ENCODE assay signal across 24 cellular contexts in genomic region chr5:57036621-57037160, GRCh38.
DNase-seq lines count a peak whose midpoint lies in the region; ATAC-seq, FAIRE-seq and TF ChIP-seq lines count a peak whose summit lies in the region.
"Had no signal": no experiment of that assay in that cellular context is flagged by ENCODE, and none has a peak within 500 bp of the region (broad histone marks: within the 10 kb centered on the region; RNA-seq: fewer than 3 reads in every experiment).

No MANE protein-coding gene starts in this region.

- H3K9me3 ChIP-seq in colonic mucosa, result no peaks in the 10 kb centered on the region
- H3K9me3 ChIP-seq: gastroesophageal sphincter, prostate gland had no signal

- no peak for TF ChIP-seq CTCF in colonic mucosa (IDR thresholded peaks at IDR 0.05)

- H3K9ac ChIP-seq in colonic mucosa (ENCODE audit: low read depth in 2 of 2, low read length in 2 of 2), result no peak overlapping the region

- FAIRE-seq in GM19239 (lab: Jason Lieb, UNC), result no peak
- FAIRE-seq: bronchial epithelial cell, colon, D721Med had no signal

- intact Hi-C loops in colonic mucosa (cut with DNase I), result no loop called here

- H3K4me3 ChIP-seq in colonic mucosa, result no peak overlapping the region
- H3K4me3 ChIP-seq: gastroesophageal sphincter, hepatocyte, PC-9, prostate gland had no signal

- DNase-seq in DMS53 (lab: John Stamatoyannopoulos, UW) (peak; percentile 72), HS-5 (ENCODE audit: low read depth) (peak; percentile 3), RPMI8226 (peak; percentile 14), myocyte (ENCODE audit: low read depth) (peak; percentile 58), colonic mucosa (no peak), NCI-H446 (lab: John Stamatoyannopoulos, UW) (no peak), GM19239 (ENCODE audit: insufficient read length, low spot score) (no peak)
- DNase-seq: activated CD8-positive, alpha-beta T cell treated with anti-CD3 and anti-CD28 coated beads, Interleukin-2, amount 10 ng/mL, durations not matched to agents 7 days and 5 days; activated T-cell treated with anti-CD3 and anti-CD28 coated beads for 4 hours; effector memory CD8-positive, alpha-beta T cell; Karpas-422; left colon; NCI-H146; NCI-H2227 treated with DMSO at 0.1 percent for 48 hours; Right ventricle myocardium superior; stimulated activated naive CD4-positive, alpha-beta T cell treated with Interleukin-2 at 50 U/mL for 16 hours had no signal

- no peak for TF ChIP-seq POLR2A in GM18505 (IDR thresholded peaks at IDR 0.05; ENCODE audit: borderline replicate concordance, extremely low read depth, insufficient read depth, insufficient read length)

- no peak overlapping the region for H3K27ac ChIP-seq in colonic mucosa
- H3K27ac ChIP-seq: gastroesophageal sphincter, hepatocyte, PC-9, prostate gland had no signal

- no peaks in the 10 kb centered on the region for H3K4me1 ChIP-seq in colonic mucosa
- H3K4me1 ChIP-seq: gastroesophageal sphincter, prostate gland had no signal

- no peak for ATAC-seq in GM18505 (IDR thresholded peaks at IDR 0.05; ENCODE audit: unreplicated experiment)
- ATAC-seq: activated CD8-positive, alpha-beta T cell treated with anti-CD3 and anti-CD28 coated beads, Interleukin-2, amount 10 ng/mL, durations not matched to agents 7 days and 5 days; effector memory CD8-positive, alpha-beta T cell; gastroesophageal sphincter had no signal

- H3K36me3 ChIP-seq in colonic mucosa, result no peaks in the 10 kb centered on the region
- H3K36me3 ChIP-seq: gastroesophageal sphincter, prostate gland had no signal

- no peaks in the 10 kb centered on the region for H3K27me3 ChIP-seq in colonic mucosa
- H3K27me3 ChIP-seq: hepatocyte had no signal

Comparison
In these comparisons a context has a peak if more than half of its experiments do, and no peak if none do; other contexts are left out.
1. DNase-seq: peak in DMS53 (single experiment), HS-5 (single experiment), RPMI8226 (single experiment) and myocyte (single experiment); none in colonic mucosa (single experiment), NCI-H446 (0 of 2) and GM19239 (single experiment).